In genomic region chr1:241590734-241591133, GRCh38 we compare ENCODE assay signal across 28 cellular contexts. TPM values are rescaled to one million over a fixed set of nuclear protein-coding genes. Genes with fewer than 3 reads are reported as not detected.
DNase-seq lines count a peak whose midpoint lies in the region; ATAC-seq and TF ChIP-seq lines count a peak whose summit lies in the region.
"Had no signal": no experiment of that assay in that cellular context is flagged by ENCODE, and none has a peak within 500 bp of the region (broad histone marks: within the 10 kb centered on the region; RNA-seq: fewer than 3 reads in every experiment).

No MANE protein-coding gene starts in this region.

- H3K27ac Mint-ChIP-seq in WTC11: no peak overlapping the region; the same call in 1 of the 2 replicates
- H3K27ac Mint-ChIP-seq in stimulated activated memory B cell treated with anti-CD40 and anti-IgM and Interleukin-4, amounts not matched to agents 10 μg/mL and 1 μg/mL and 100 μg/mL, for 72 hours: peak overlapping the region; percentile 78
- H3K27ac Mint-ChIP-seq: neural progenitor cell had no signal

- no peaks in the 10 kb centered on the region for H3K9me3 Mint-ChIP-seq in WTC11
- no peaks in the 10 kb centered on the region for H3K9me3 Mint-ChIP-seq in stimulated activated memory B cell treated with anti-CD40 and anti-IgM and Interleukin-4, amounts not matched to agents 10 μg/mL and 1 μg/mL and 100 μg/mL, for 72 hours
- H3K9me3 Mint-ChIP-seq: neural progenitor cell had no signal

- no peaks in the 10 kb centered on the region for H3K36me3 Mint-ChIP-seq in WTC11
- H3K36me3 Mint-ChIP-seq in stimulated activated memory B cell treated with anti-CD40 and anti-IgM and Interleukin-4, amounts not matched to agents 10 μg/mL and 1 μg/mL and 100 μg/mL, for 72 hours: peaks cover 81% of the 10 kb centered on the region

- TF ChIP-seq CTCF in WTC11 (IDR thresholded peaks at IDR 0.05) (no peak), foreskin keratinocyte (conservative IDR thresholded peaks at IDR 0.05) (no peak)

- no peaks in the 10 kb centered on the region for H3K27me3 Mint-ChIP-seq in WTC11 (ENCODE audit: low read depth)
- no peaks in the 10 kb centered on the region for H3K27me3 Mint-ChIP-seq in stimulated activated memory B cell treated with anti-CD40 and anti-IgM and Interleukin-4, amounts not matched to agents 10 μg/mL and 1 μg/mL and 100 μg/mL, for 72 hours
- H3K27me3 Mint-ChIP-seq: progenitor cell of endocrine pancreas, T-helper 17 cell had no signal

- H3K27me3 ChIP-seq in foreskin keratinocyte: no peaks in the 10 kb centered on the region
- H3K27me3 ChIP-seq: neural progenitor cell, testis had no signal

- CTCF ChIA-PET in WTC11 (lab: Charles Lee): interaction anchor here (1.2 kb wide), 1 partner anchor 21 kb away, joined by 3 read pairs; no protein-coding TSS in a partner anchor

- H3K4me1 ChIP-seq in foreskin keratinocyte: peaks cover 31% of the 10 kb centered on the region
- H3K4me1 ChIP-seq: neural progenitor cell, testis had no signal

- no peaks in the 10 kb centered on the region for H3K4me1 Mint-ChIP-seq in WTC11
- H3K4me1 Mint-ChIP-seq in stimulated activated memory B cell treated with anti-CD40 and anti-IgM and Interleukin-4, amounts not matched to agents 10 μg/mL and 1 μg/mL and 100 μg/mL, for 72 hours: peaks cover 42% of the 10 kb centered on the region
- H3K4me1 Mint-ChIP-seq: neural progenitor cell had no signal

- no peak overlapping the region for H3K4me3 Mint-ChIP-seq in WTC11
- no peak overlapping the region for H3K4me3 Mint-ChIP-seq in stimulated activated memory B cell treated with anti-CD40 and anti-IgM and Interleukin-4, amounts not matched to agents 10 μg/mL and 1 μg/mL and 100 μg/mL, for 72 hours
- H3K4me3 Mint-ChIP-seq: neural progenitor cell, T-helper 17 cell had no signal

- DNase-seq in NCI-H146 (lab: John Stamatoyannopoulos, UW): peak; percentile 46
- no peak for DNase-seq in NCI-H146 treated with DMSO at 0.1 percent for 48 hours (lab: John Stamatoyannopoulos, UW; ENCODE audit: unreplicated experiment)
- DNase-seq in WTC11 (ENCODE audit: low spot score): no peak
- no peak for DNase-seq in foreskin keratinocyte
- DNase-seq in midbrain (lab: John Stamatoyannopoulos, UW): no peak
- DNase-seq in activated naive CD4-positive, alpha-beta T cell treated with Interleukin-2 at 50 U/mL for 16 hours: no peak
- DNase-seq: 8988T; activated CD4-positive, alpha-beta T cell treated with anti-CD3 and anti-CD28 coated beads, Interleukin-2, amount 50 U/mL, for 1 hour; activated gamma-delta T cell; COR-L47; cortex of kidney; head of caudate nucleus; NCI-H1417; NCI-H2107; NCI-H526; RPMI8226; stimulated activated CD4-positive, alpha-beta T cell treated with anti-CD3 and anti-CD28 coated beads, Interleukin-1b, Interleukin-23, amount 100 ng/mL, for 48 hours; T-helper 17 cell; testis had no signal

- ATAC-seq in WTC11: peak; percentile 70
- ATAC-seq in foreskin keratinocyte: peak; percentile 7
- ATAC-seq in stimulated activated memory B cell treated with anti-CD40 and anti-IgM and Interleukin-4, amounts not matched to agents 10 μg/mL and 1 μg/mL and 100 μg/mL, for 72 hours: no peak
- no peak for ATAC-seq in HG03039 (IDR thresholded peaks at IDR 0.05; ENCODE audit: unreplicated experiment)
- ATAC-seq: left lobe of liver, T-helper 17 cell had no signal

- peak overlapping the region; percentile 91 for H3K27ac ChIP-seq in foreskin keratinocyte
- H3K27ac ChIP-seq: neural progenitor cell, SK-N-MC, testis had no signal

- POLR2A ChIA-PET in WTC11 (lab: Charles Lee): no interaction called here

TF ChIP-seq in WTC11, 78 proteins besides CTCF, POLR2A, EP300 and RAD21:
- TF ChIP-seq MLX (CRISPR knock-in tag; IDR thresholded peaks at IDR 0.05) (no peak), FOXP1 (CRISPR knock-in tag; IDR thresholded peaks at IDR 0.05; ENCODE audit: borderline replicate concordance) (no peak), TEAD1 (CRISPR knock-in tag; IDR thresholded peaks at IDR 0.05) (no peak), GABPB1 (CRISPR knock-in tag; IDR thresholded peaks at IDR 0.05) (no peak), RORB (CRISPR knock-in tag; IDR thresholded peaks at IDR 0.05) (no peak), CBFB (CRISPR knock-in tag; IDR thresholded peaks at IDR 0.05; ENCODE audit: low read depth) (no peak), E2F4 (CRISPR knock-in tag; IDR thresholded peaks at IDR 0.05; ENCODE audit: borderline replicate concordance, low read depth) (no peak), HMGXB4 (CRISPR knock-in tag; IDR thresholded peaks at IDR 0.05) (no peak), KAT7 (CRISPR knock-in tag; IDR thresholded peaks at IDR 0.05; ENCODE audit: borderline replicate concordance) (no peak), ZNF263 (CRISPR knock-in tag; IDR thresholded peaks at IDR 0.05; ENCODE audit: low read depth) (no peak), ERG (CRISPR knock-in tag; IDR thresholded peaks at IDR 0.05) (no peak), ETV6 (CRISPR knock-in tag; IDR thresholded peaks at IDR 0.05) (no peak), NR3C1 (CRISPR knock-in tag; conservative IDR thresholded peaks at IDR 0.05; ENCODE audit: low read depth) (no peak), USF1 (CRISPR knock-in tag; IDR thresholded peaks at IDR 0.05) (no peak), OVOL2 (CRISPR knock-in tag; IDR thresholded peaks at IDR 0.05; ENCODE audit: borderline replicate concordance) (no peak)
- TF ChIP-seq, protein P1, sequence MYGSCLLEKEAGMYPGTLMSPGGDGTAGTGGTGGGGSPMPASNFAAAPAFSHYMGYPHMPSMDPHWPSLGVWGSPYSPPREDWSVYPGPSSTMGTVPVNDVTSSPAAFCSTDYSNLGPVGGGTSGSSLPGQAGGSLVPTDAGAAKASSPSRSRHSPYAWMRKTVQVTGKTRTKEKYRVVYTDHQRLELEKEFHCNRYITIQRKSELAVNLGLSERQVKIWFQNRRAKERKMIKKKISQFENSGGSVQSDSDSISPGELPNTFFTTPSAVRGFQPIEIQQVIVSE (CRISPR knock-in tag; IDR thresholded peaks at IDR 0.05; ENCODE audit: borderline replicate concordance): no peak
TF ChIP-seq in WTC11: peak in this region for 0.

RNA-seq across cellular contexts. Expression of gene CHML, which starts 49.4 kb away (rescaled TPM):
- total RNA-seq in WTC11 (2021) (53.5 to 60.4 TPM (median 56.9 TPM) in 3 replicates), foreskin keratinocyte (14.1 and 17.5 TPM in 2 replicates)
- polyA plus RNA-seq in foreskin keratinocyte: 1.9 and 2.5 TPM in 2 replicates

RNA-seq across cellular contexts. Expression of gene OPN3, which starts 49.4 kb away (rescaled TPM):
- 14.4 to 17.2 TPM (median 15.2 TPM) in 3 replicates for total RNA-seq in WTC11 (2021)
- 35.7 and 36.7 TPM in 2 replicates for total RNA-seq in foreskin keratinocyte
- 23.3 and 28.6 TPM in 2 replicates for polyA plus RNA-seq in foreskin keratinocyte

RNA-seq across cellular contexts. Expression of gene KMO, which starts 58.6 kb away (rescaled TPM):
- total RNA-seq in WTC11 (2021) (not detected in 3 replicates), foreskin keratinocyte (0.07 and 0.27 TPM in 2 replicates)
- 0.09 and 0.26 TPM in 2 replicates for polyA plus RNA-seq in foreskin keratinocyte
- total RNA-seq: bronchial epithelial cell, H1, progenitor cell of endocrine pancreas had no signal
- polyA plus RNA-seq: BJ, H1 had no signal

Comparison
In these comparisons a context has a peak if more than half of its experiments do, and no peak if none do; other contexts are left out.
1. ATAC-seq: peak in WTC11 (single experiment) and foreskin keratinocyte (single experiment); none in stimulated activated memory B cell treated with anti-CD40 and anti-IgM and Interleukin-4, amounts not matched to agents 10 μg/mL and 1 μg/mL and 100 μg/mL, for 72 hours (single experiment) and HG03039 (single experiment).